In the genomic region with DNA sequence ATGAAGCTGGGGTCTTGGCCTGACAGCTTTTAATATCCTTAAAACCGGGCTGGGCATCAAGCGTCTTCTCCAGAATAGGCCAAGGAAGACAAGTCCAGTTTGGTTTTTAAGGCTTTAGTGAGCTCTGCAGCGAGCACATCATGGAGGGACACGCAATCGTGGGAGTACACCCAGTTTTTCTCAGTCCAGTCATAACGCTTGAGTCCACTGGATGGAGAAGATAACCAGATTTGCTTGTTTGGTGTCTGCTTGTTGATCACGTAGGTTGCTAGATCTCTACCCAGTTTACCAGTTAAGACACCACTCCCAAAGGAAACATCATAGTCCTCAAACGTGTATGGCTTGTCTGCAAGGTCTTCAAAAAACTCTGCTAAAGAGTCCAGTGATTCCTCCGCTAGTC, we compare ENCODE assay signal across 28 cellular contexts.
"Had no signal": no experiment of that assay in that cellular context is flagged by ENCODE, and none has a peak within 500 bp of the region (broad histone marks: within the 10 kb centered on the region; RNA-seq: fewer than 3 reads in every experiment).

No MANE protein-coding gene starts in this region.

- H3K4me3 ChIP-seq: left ventricle myocardium inferior, lung, pancreas, prostate gland, skin epidermis, suprapubic skin, thoracic aorta, tibial artery, upper lobe of right lung had no signal

- H3K9me3 ChIP-seq: left ventricle myocardium inferior, pancreas, prostate gland, suprapubic skin, thoracic aorta, tibial artery, upper lobe of right lung had no signal

- H3K27ac ChIP-seq: left ventricle myocardium inferior, pancreas, prostate gland, skin epidermis, suprapubic skin, thoracic aorta, tibial artery, upper lobe of right lung had no signal

- DNase-seq: hypothalamus; islet precursor cell; left ventricle myocardium inferior; mesendoderm; naive B cell; nucleus accumbens; pancreas; posterior cingulate gyrus; retina; right cardiac atrium; stimulated activated CD4-positive, alpha-beta T cell treated with anti-CD3 and anti-CD28 coated beads, Interleukin-12 subunit alpha, Interleukin-12 subunit beta, amount 100 ng/mL, for 4 hours; stimulated activated CD4-positive, alpha-beta T cell treated with anti-CD3 and anti-CD28 coated beads, Interleukin-4, amount 100 ng/mL, for 24 hours; stimulated activated naive CD4-positive, alpha-beta T cell; tibial artery; trophoblast cell; upper lobe of right lung had no signal

- ATAC-seq: pancreas; right cardiac atrium; sciatic nerve; stimulated activated effector memory CD8-positive, alpha-beta T cell treated with anti-CD3 and anti-CD28 coated beads, Interleukin-12 subunit alpha, Interleukin-12 subunit beta, amount 100 ng/mL, for 72 hours; upper lobe of right lung had no signal

- H3K4me1 ChIP-seq: left ventricle myocardium inferior, pancreas, prostate gland, suprapubic skin, tibial artery, upper lobe of right lung had no signal

- H3K9me3 Mint-ChIP-seq: mesothelial cell of epicardium; naive B cell; nephron; neural crest cell; stimulated activated effector memory CD8-positive, alpha-beta T cell treated with anti-CD3 and anti-CD28 coated beads, Interleukin-12 subunit alpha, Interleukin-12 subunit beta, amount 100 ng/mL, for 72 hours; stimulated activated naive CD8-positive, alpha-beta T cell treated with anti-CD3 and anti-CD28 coated beads, Interleukin-15, Interleukin-2, amounts not matched to agents 100 ng/mL and 50 ng/mL, for 24 hours had no signal

- FAIRE-seq: pancreas, urothelium cell line had no signal

- H3K27me3 Mint-ChIP-seq: naive B cell; stimulated activated naive CD8-positive, alpha-beta T cell treated with anti-CD3 and anti-CD28 coated beads, Interleukin-15, Interleukin-2, amounts not matched to agents 100 ng/mL and 50 ng/mL, for 24 hours had no signal

- H3K4me3 Mint-ChIP-seq: mesothelial cell of epicardium; naive B cell; nephron; neural crest cell; stimulated activated effector memory CD8-positive, alpha-beta T cell treated with anti-CD3 and anti-CD28 coated beads, Interleukin-12 subunit alpha, Interleukin-12 subunit beta, amount 100 ng/mL, for 72 hours; stimulated activated naive CD8-positive, alpha-beta T cell treated with anti-CD3 and anti-CD28 coated beads, Interleukin-15, Interleukin-2, amounts not matched to agents 100 ng/mL and 50 ng/mL, for 24 hours had no signal

- H3K36me3 ChIP-seq: prostate gland, thoracic aorta had no signal

- H3K27ac Mint-ChIP-seq: mesothelial cell of epicardium; nephron; stimulated activated naive CD8-positive, alpha-beta T cell treated with anti-CD3 and anti-CD28 coated beads, Interleukin-15, Interleukin-2, amounts not matched to agents 100 ng/mL and 50 ng/mL, for 24 hours had no signal

- H3K4me1 Mint-ChIP-seq: nephron, neural crest cell had no signal

- H3K27me3 ChIP-seq: pancreas, suprapubic skin, tibial artery, upper lobe of right lung had no signal
